2 cellular contexts compared by ENCODE assay signal in genomic region chr19:18768997-18769891, GRCh38.
TF ChIP-seq lines count a peak whose summit lies in the region.

No MANE protein-coding gene starts in this region.

TF ChIP-seq in IMR-90, 13 proteins besides CTCF, POLR2A, EP300 and RAD21:
- TF ChIP-seq, protein P1, sequence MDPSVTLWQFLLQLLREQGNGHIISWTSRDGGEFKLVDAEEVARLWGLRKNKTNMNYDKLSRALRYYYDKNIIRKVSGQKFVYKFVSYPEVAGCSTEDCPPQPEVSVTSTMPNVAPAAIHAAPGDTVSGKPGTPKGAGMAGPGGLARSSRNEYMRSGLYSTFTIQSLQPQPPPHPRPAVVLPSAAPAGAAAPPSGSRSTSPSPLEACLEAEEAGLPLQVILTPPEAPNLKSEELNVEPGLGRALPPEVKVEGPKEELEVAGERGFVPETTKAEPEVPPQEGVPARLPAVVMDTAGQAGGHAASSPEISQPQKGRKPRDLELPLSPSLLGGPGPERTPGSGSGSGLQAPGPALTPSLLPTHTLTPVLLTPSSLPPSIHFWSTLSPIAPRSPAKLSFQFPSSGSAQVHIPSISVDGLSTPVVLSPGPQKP (IDR thresholded peaks at IDR 0.05; ENCODE audit: borderline replicate concordance, low read depth, low read length) = no peak
- no peak for TF ChIP-seq NFE2L2 (IDR thresholded peaks at IDR 0.05; ENCODE audit: low read depth, low read length)
- TF ChIP-seq, protein P2, sequence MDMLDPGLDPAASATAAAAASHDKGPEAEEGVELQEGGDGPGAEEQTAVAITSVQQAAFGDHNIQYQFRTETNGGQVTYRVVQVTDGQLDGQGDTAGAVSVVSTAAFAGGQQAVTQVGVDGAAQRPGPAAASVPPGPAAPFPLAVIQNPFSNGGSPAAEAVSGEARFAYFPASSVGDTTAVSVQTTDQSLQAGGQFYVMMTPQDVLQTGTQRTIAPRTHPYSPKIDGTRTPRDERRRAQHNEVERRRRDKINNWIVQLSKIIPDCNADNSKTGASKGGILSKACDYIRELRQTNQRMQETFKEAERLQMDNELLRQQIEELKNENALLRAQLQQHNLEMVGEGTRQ (IDR thresholded peaks at IDR 0.05; ENCODE audit: low read depth, low read length) = no peak
- no peak for TF ChIP-seq BHLHE40 (IDR thresholded peaks at IDR 0.05; ENCODE audit: low read depth, low read length)
- no peak for TF ChIP-seq FOS (IDR thresholded peaks at IDR 0.05; ENCODE audit: low read depth, low read length)
- TF ChIP-seq MAFK (IDR thresholded peaks at IDR 0.05; ENCODE audit: low read depth, low read length) = no peak
- no peak for TF ChIP-seq CHD1 (IDR thresholded peaks at IDR 0.05; ENCODE audit: low read depth, low read length)
- no peak for TF ChIP-seq RCOR1 (IDR thresholded peaks at IDR 0.05; ENCODE audit: insufficient replicate concordance, low read length)
- no peak for TF ChIP-seq RFX5 (IDR thresholded peaks at IDR 0.05; ENCODE audit: low read depth, low read length)
- no peak for TF ChIP-seq SMC3 (IDR thresholded peaks at IDR 0.05; ENCODE audit: low read depth, low read length)
- no peak for TF ChIP-seq CEBPB (IDR thresholded peaks at IDR 0.05; ENCODE audit: low read depth, low read length)
- no peak for TF ChIP-seq MAZ (IDR thresholded peaks at IDR 0.05; ENCODE audit: borderline replicate concordance, low read depth, low read length)
- TF ChIP-seq MXI1 (IDR thresholded peaks at IDR 0.05; ENCODE audit: borderline replicate concordance, low read depth, low read length) = no peak

TF ChIP-seq in H1, 55 proteins besides CTCF, POLR2A, EP300 and RAD21:
- TF ChIP-seq SP4 (IDR thresholded peaks at IDR 0.05; ENCODE audit: low read length) (no peak), ATF2 (IDR thresholded peaks at IDR 0.05; ENCODE audit: low read length) (no peak), CTBP2 (IDR thresholded peaks at IDR 0.05; ENCODE audit: borderline replicate concordance, insufficient read depth, insufficient read length, low read length) (no peak), MAFK (IDR thresholded peaks at IDR 0.05; ENCODE audit: low read depth, low read length) (no peak), ATF3 (IDR thresholded peaks at IDR 0.05; ENCODE audit: insufficient read depth, low read depth, low read length) (no peak), NANOG (IDR thresholded peaks at IDR 0.05; ENCODE audit: insufficient read depth, low read depth, low read length, poor library complexity, severe bottlenecking) (no peak), KDM5A (IDR thresholded peaks at IDR 0.05; ENCODE audit: low read length) (no peak), SAP30 (IDR thresholded peaks at IDR 0.05; ENCODE audit: insufficient read depth, insufficient replicate concordance, low read length) (no peak), HDAC2 (IDR thresholded peaks at IDR 0.05; ENCODE audit: borderline replicate concordance in 1 of 2, low read depth in 2 of 2, low read length in 2 of 2) (no peak), RXRA (IDR thresholded peaks at IDR 0.05; ENCODE audit: insufficient read depth, low read depth, low read length) (no peak)
- TF ChIP-seq, protein P3, sequence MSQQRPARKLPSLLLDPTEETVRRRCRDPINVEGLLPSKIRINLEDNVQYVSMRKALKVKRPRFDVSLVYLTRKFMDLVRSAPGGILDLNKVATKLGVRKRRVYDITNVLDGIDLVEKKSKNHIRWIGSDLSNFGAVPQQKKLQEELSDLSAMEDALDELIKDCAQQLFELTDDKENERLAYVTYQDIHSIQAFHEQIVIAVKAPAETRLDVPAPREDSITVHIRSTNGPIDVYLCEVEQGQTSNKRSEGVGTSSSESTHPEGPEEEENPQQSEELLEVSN (IDR thresholded peaks at IDR 0.05) = no peak
